ENCODE assay signal across 8 cellular contexts in the genomic region with DNA sequence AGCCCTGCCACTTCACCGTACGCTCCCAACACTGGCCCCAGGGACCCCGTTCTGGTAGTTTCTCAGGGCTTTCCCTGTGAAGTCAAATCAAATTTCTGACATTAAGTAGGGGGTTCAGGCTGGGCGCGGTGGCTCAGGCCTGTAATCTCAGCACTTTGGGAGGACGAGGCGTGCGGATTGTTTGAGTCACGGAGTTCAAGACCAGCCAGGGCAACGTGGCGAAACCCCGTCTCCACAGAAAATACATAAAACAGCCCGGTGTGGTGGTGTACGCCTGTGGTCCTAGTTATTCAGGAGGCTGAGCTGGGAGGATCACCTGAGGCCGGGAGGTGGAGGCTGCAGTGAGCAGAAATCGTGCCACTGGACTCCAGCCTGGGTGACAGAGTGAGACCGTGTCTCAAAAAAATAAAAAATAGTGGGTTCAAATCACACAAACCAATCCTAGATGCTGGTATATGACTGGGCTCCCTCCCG. TPM values are rescaled to one million over a fixed set of nuclear protein-coding genes. Genes with fewer than 3 reads are reported as not detected.
DNase-seq lines count a peak whose midpoint lies in the region; ATAC-seq and TF ChIP-seq lines count a peak whose summit lies in the region.

No MANE protein-coding gene starts in this region.

- H3K9me3 ChIP-seq in endocrine pancreas (ENCODE audit: control insufficient read depth, low read length) (no peaks in the 10 kb centered on the region), neutrophil (no peaks in the 10 kb centered on the region)

- H3K4me1 Mint-ChIP-seq in activated CD4-positive, alpha-beta T cell treated with anti-CD3 and anti-CD28 coated beads for 36 hours, result peaks cover 46% of the 10 kb centered on the region

- H3K36me3 Mint-ChIP-seq in activated CD4-positive, alpha-beta T cell treated with anti-CD3 and anti-CD28 coated beads for 36 hours (ENCODE audit: low read depth), result peaks cover 36% of the 10 kb centered on the region

- no peaks in the 10 kb centered on the region for H3K9me3 Mint-ChIP-seq in activated CD4-positive, alpha-beta T cell treated with anti-CD3 and anti-CD28 coated beads for 36 hours (ENCODE audit: low read depth)

- peak overlapping the region; percentile 87 for H3K4me3 Mint-ChIP-seq in activated CD4-positive, alpha-beta T cell treated with anti-CD3 and anti-CD28 coated beads for 36 hours

- H3K27ac ChIP-seq in neutrophil, result peak overlapping the region; percentile 88

- no peaks in the 10 kb centered on the region for H3K36me3 ChIP-seq in endocrine pancreas (ENCODE audit: control insufficient read depth, insufficient read depth, low read length)
- H3K36me3 ChIP-seq in neutrophil, result peaks cover 29% of the 10 kb centered on the region

- H3K4me3 ChIP-seq in endocrine pancreas (ENCODE audit: control insufficient read depth, insufficient read depth, low read length), result peak overlapping the region; percentile 53
- peak overlapping the region; percentile 99 to 100 for H3K4me3 ChIP-seq in neutrophil (ENCODE audit: low read depth in 1 of 2, low read length in 1 of 2)

- TF ChIP-seq CTCF in neutrophil (IDR thresholded peaks at IDR 0.05), result no peak

- no peaks in the 10 kb centered on the region for H3K27me3 Mint-ChIP-seq in activated CD4-positive, alpha-beta T cell treated with anti-CD3 and anti-CD28 coated beads for 36 hours

- CTCF ChIA-PET in activated CD4-positive, alpha-beta T cell treated with anti-CD3 and anti-CD28 coated beads for 36 hours (lab: Charles Lee), result interaction anchor here (0.7 kb wide), 1 partner anchor 133 kb away, joined by 4 read pairs; no protein-coding TSS in a partner anchor
- CTCF ChIA-PET in HEK293T (lab: Yijun Ruan, JAX), result interaction anchor here (0.9 kb wide), 1 partner anchor 95 kb away, joined by 3 read pairs; no protein-coding TSS in a partner anchor

- peak; percentile 1 for ATAC-seq in HG02642 (IDR thresholded peaks at IDR 0.05; ENCODE audit: poor library complexity, unreplicated experiment)
- ATAC-seq in activated CD4-positive, alpha-beta T cell treated with anti-CD3 and anti-CD28 coated beads for 36 hours, result peak; percentile 7

- H3K9ac ChIP-seq in endocrine pancreas (ENCODE audit: control insufficient read depth, insufficient read depth, low read length), result peak overlapping the region; percentile 96

- H3K4me1 ChIP-seq in endocrine pancreas (ENCODE audit: control insufficient read depth, insufficient read depth, low read length) (peaks cover 4% of the 10 kb centered on the region), neutrophil (ENCODE audit: control insufficient read depth in 1 of 2, insufficient read depth in 1 of 2, low read depth in 1 of 2, low read length in 1 of 2) (peaks cover 33 to 38% of the 10 kb centered on the region in 2 experiments)

- intact Hi-C loops in activated CD4-positive, alpha-beta T cell treated with anti-CD3 and anti-CD28 coated beads for 36 hours (cut with DNase I, micrococcal nuclease), result loop anchor here (1.0 to 10.0 kb wide), 17 partner anchors 8 to 535 kb away; a partner anchor contains a TSS

- H3K27me3 ChIP-seq in endocrine pancreas (ENCODE audit: control insufficient read depth, insufficient read depth, low read length) (no peaks in the 10 kb centered on the region), neutrophil (no peaks in the 10 kb centered on the region)

- POLR2A ChIA-PET in activated CD4-positive, alpha-beta T cell treated with anti-CD3 and anti-CD28 coated beads for 36 hours (lab: Charles Lee), result interaction anchor here (0.7 to 1.6 kb wide), 2 partner anchors 152 to 213 kb away, joined by 3 to 9 read pairs; no protein-coding TSS in a partner anchor
- POLR2A ChIA-PET in HEK293T (lab: Yijun Ruan, JAX), result interaction anchor here (0.6 kb wide), 1 partner anchor 8 kb away, joined by 3 read pairs; no protein-coding TSS in a partner anchor

- DNase-seq in activated CD4-positive, alpha-beta T cell treated with anti-CD3 and anti-CD28 coated beads for 36 hours, result peak; percentile 73
- no peak for DNase-seq in COLO829 (ENCODE audit: low spot score)
- no peak for DNase-seq in HEK293T (ENCODE audit: extremely low spot score)
- DNase-seq in NCI-H1105 (lab: John Stamatoyannopoulos, UW), result no peak
- DNase-seq in SKM-1 (lab: John Stamatoyannopoulos, UW; ENCODE audit: unreplicated experiment), result no peak

- peak overlapping the region; percentile 95 for H3K27ac Mint-ChIP-seq in activated CD4-positive, alpha-beta T cell treated with anti-CD3 and anti-CD28 coated beads for 36 hours

TF ChIP-seq in HEK293T, 16 proteins besides CTCF, POLR2A, EP300 and RAD21:
- no peak for TF ChIP-seq SUZ12 (IDR thresholded peaks at IDR 0.05)
- TF ChIP-seq FOXM1 (IDR thresholded peaks at IDR 0.05; ENCODE audit: borderline replicate concordance), result no peak
- TF ChIP-seq HDGF (IDR thresholded peaks at IDR 0.05; ENCODE audit: borderline replicate concordance), result no peak
- TF ChIP-seq ARNT (IDR thresholded peaks at IDR 0.05), result no peak
- no peak for TF ChIP-seq ZNF384 (IDR thresholded peaks at IDR 0.05)
- no peak for TF ChIP-seq LEF1 (IDR thresholded peaks at IDR 0.05; ENCODE audit: borderline replicate concordance)
- no peak for TF ChIP-seq BHLHE40 (IDR thresholded peaks at IDR 0.05; ENCODE audit: borderline replicate concordance)
- no peak for TF ChIP-seq ELF4 (IDR thresholded peaks at IDR 0.05)
- TF ChIP-seq TARDBP (IDR thresholded peaks at IDR 0.05), result no peak
- TF ChIP-seq FOXK2 (IDR thresholded peaks at IDR 0.05), result no peak
- no peak for TF ChIP-seq L3MBTL2 (conservative IDR thresholded peaks at IDR 0.05)
- no peak for TF ChIP-seq FOXA1 (IDR thresholded peaks at IDR 0.05)
- TF ChIP-seq SP1 (IDR thresholded peaks at IDR 0.05), result no peak
- TF ChIP-seq NFRKB (IDR thresholded peaks at IDR 0.05), result no peak
- TF ChIP-seq CTBP1 (IDR thresholded peaks at IDR 0.05; ENCODE audit: borderline replicate concordance), result no peak
- TF ChIP-seq, protein P1, sequence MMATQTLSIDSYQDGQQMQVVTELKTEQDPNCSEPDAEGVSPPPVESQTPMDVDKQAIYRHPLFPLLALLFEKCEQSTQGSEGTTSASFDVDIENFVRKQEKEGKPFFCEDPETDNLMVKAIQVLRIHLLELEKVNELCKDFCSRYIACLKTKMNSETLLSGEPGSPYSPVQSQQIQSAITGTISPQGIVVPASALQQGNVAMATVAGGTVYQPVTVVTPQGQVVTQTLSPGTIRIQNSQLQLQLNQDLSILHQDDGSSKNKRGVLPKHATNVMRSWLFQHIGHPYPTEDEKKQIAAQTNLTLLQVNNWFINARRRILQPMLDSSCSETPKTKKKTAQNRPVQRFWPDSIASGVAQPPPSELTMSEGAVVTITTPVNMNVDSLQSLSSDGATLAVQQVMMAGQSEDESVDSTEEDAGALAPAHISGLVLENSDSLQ (IDR thresholded peaks at IDR 0.05), result no peak

RNA-seq across cellular contexts. Expression of a gene that starts 0.6 kb away (rescaled TPM):
- 100 to 1,000 TPM; 286 to 329 TPM for total RNA-seq in activated CD4-positive, alpha-beta T cell treated with anti-CD3 and anti-CD28 coated beads for 36 hours

RNA-seq across cellular contexts. Expression of a gene that starts 8.6 kb away (rescaled TPM):
- total RNA-seq in activated CD4-positive, alpha-beta T cell treated with anti-CD3 and anti-CD28 coated beads for 36 hours, result 10 to 100 TPM; 65.4 to 85.9 TPM

RNA-seq across cellular contexts. Expression of a gene that starts 31.5 kb away (rescaled TPM):
- 10 to 100 TPM; 20.0 to 22.3 TPM for total RNA-seq in activated CD4-positive, alpha-beta T cell treated with anti-CD3 and anti-CD28 coated beads for 36 hours

RNA-seq across cellular contexts. Expression of a gene that starts 31.8 kb away (rescaled TPM):
- 10 to 100 TPM; 23.3 to 26.0 TPM for total RNA-seq in activated CD4-positive, alpha-beta T cell treated with anti-CD3 and anti-CD28 coated beads for 36 hours
